Comparison of ENCODE assay signal across 27 cellular contexts in genomic region chr1:47440052-47440848, GRCh38. TPM values are rescaled to one million over a fixed set of nuclear protein-coding genes. Genes with fewer than 3 reads are reported as not detected.
DNase-seq lines count a peak whose midpoint lies in the region; ATAC-seq and TF ChIP-seq lines count a peak whose summit lies in the region.
"Had no signal": no experiment of that assay in that cellular context is flagged by ENCODE, and none has a peak within 500 bp of the region (broad histone marks: within the 10 kb centered on the region; RNA-seq: fewer than 3 reads in every experiment).

No MANE protein-coding gene starts in this region.

- H3K27me3 ChIP-seq in HCT116 (ENCODE audit: insufficient read depth, low read length) (no peaks in the 10 kb centered on the region), colonic mucosa (peaks cover 29% of the 10 kb centered on the region), osteoblast (ENCODE audit: insufficient read depth, low read length) (peaks cover 56% of the 10 kb centered on the region)

- no peak for TF ChIP-seq CTCF in HCT116 (IDR thresholded peaks at IDR 0.05 in 2 of 3, conservative IDR thresholded peaks at IDR 0.05 in 1 of 3; ENCODE audit: borderline replicate concordance in 1 of 3, insufficient read depth in 1 of 3, low read depth in 2 of 3, low read length in 2 of 3)
- TF ChIP-seq CTCF in colonic mucosa (IDR thresholded peaks at IDR 0.05): no peak
- TF ChIP-seq CTCF in osteoblast (IDR thresholded peaks at IDR 0.05; ENCODE audit: extremely low read depth, low read depth, low read length): no peak

- H3K36me3 ChIP-seq in HCT116 (ENCODE audit: control insufficient read depth in 1 of 2, insufficient read depth in 2 of 2, low read length in 2 of 2) (no peaks in the 10 kb centered on the region), colonic mucosa (no peaks in the 10 kb centered on the region), osteoblast (ENCODE audit: insufficient read depth, low read length) (no peaks in the 10 kb centered on the region)
- H3K36me3 ChIP-seq: neutrophil, upper lobe of right lung had no signal

- intact Hi-C loops in HCT116 (cut with micrococcal nuclease) (no loop called here), colonic mucosa (cut with DNase I) (no loop called here)

- TF ChIP-seq RAD21 in HCT116 (IDR thresholded peaks at IDR 0.05; ENCODE audit: low read depth): no peak

- H3K9me3 Mint-ChIP-seq in T-helper 1 cell treated with Interleukin-12 subunit alpha and Interleukin-12 subunit beta and Interleukin-4 antibody, amounts not matched to agents 30 μg/mL and 1 μg/mL, for 36 hours: no peaks in the 10 kb centered on the region
- H3K9me3 Mint-ChIP-seq: activated CD4-positive, alpha-beta memory T cell treated with anti-CD3 and anti-CD28 coated beads for 36 hours; stimulated activated naive CD8-positive, alpha-beta T cell treated with anti-CD3 and anti-CD28 coated beads, Interleukin-15, amount 100 ng/mL, for 72 hours; WTC11 had no signal

- POLR2A ChIA-PET in HCT116 (lab: Charles Lee): no interaction called here

- BruUV-seq in HCT116 (replicated peaks; lab: Mats Ljungman, UMichigan): TSS peak; percentile 71

- H4K20me1 ChIP-seq in HCT116 (ENCODE audit: insufficient read depth) (no peaks in the 10 kb centered on the region), osteoblast (ENCODE audit: insufficient read depth, low read length) (no peaks in the 10 kb centered on the region)

- H3K4me1 ChIP-seq in HCT116 (ENCODE audit: control insufficient read depth in 1 of 2, insufficient read depth in 2 of 2, low read length in 2 of 2) (peaks cover 3 to 9% of the 10 kb centered on the region in 2 experiments; a peak in 3 of 4 replicates), colonic mucosa (no peaks in the 10 kb centered on the region), osteoblast (ENCODE audit: insufficient read depth, low read length) (peaks cover 5% of the 10 kb centered on the region)

- H3K4me3 ChIP-seq in HCT116 (replicated peaks in 1 of 2; ENCODE audit: low read depth in 1 of 2, low read length in 2 of 2): no peak overlapping the region
- peak overlapping the region; percentile 71 for H3K4me3 ChIP-seq in colonic mucosa
- no peak overlapping the region for H3K4me3 ChIP-seq in osteoblast (ENCODE audit: insufficient read depth, low read length)
- H3K4me3 ChIP-seq: lung, upper lobe of right lung had no signal

- RAD21 ChIA-PET in HCT116 (lab: Charles Lee; ENCODE audit: low non-redundant PET in 1 of 2, low total read pairs in 2 of 2, uncharacterized antibody in 2 of 2, unreplicated experiment in 2 of 2): no interaction called here

- H3K27me3 Mint-ChIP-seq in T-helper 1 cell treated with Interleukin-12 subunit alpha and Interleukin-12 subunit beta and Interleukin-4 antibody, amounts not matched to agents 30 μg/mL and 1 μg/mL, for 36 hours (ENCODE audit: low read depth): peaks cover 13% of the 10 kb centered on the region

- CTCF ChIA-PET in HCT116 (lab: Charles Lee): interaction anchor here (0.9 to 1.1 kb wide), 2 partner anchors 8 to 10 kb away, joined by 3 read pairs; no protein-coding TSS in a partner anchor

- no peak overlapping the region for H3K27ac Mint-ChIP-seq in T-helper 1 cell treated with Interleukin-12 subunit alpha and Interleukin-12 subunit beta and Interleukin-4 antibody, amounts not matched to agents 30 μg/mL and 1 μg/mL, for 36 hours
- H3K27ac Mint-ChIP-seq: activated CD4-positive, alpha-beta memory T cell treated with anti-CD3 and anti-CD28 coated beads for 36 hours; stimulated activated naive CD8-positive, alpha-beta T cell treated with anti-CD3 and anti-CD28 coated beads, Interleukin-15, amount 100 ng/mL, for 72 hours; WTC11 had no signal

- no peaks in the 10 kb centered on the region for H3K9me2 ChIP-seq in HCT116 (ENCODE audit: insufficient read depth)

- no peak overlapping the region for H3K4me2 ChIP-seq in HCT116 (ENCODE audit: low read length)
- H3K4me2 ChIP-seq in osteoblast (ENCODE audit: insufficient read depth, low read length): no peak overlapping the region

- H3K4me3 Mint-ChIP-seq in T-helper 1 cell treated with Interleukin-12 subunit alpha and Interleukin-12 subunit beta and Interleukin-4 antibody, amounts not matched to agents 30 μg/mL and 1 μg/mL, for 36 hours: peak overlapping the region; percentile 46
- H3K4me3 Mint-ChIP-seq: WTC11 had no signal

- DNase-seq in T-helper 1 cell (no peak), HCT116 (ENCODE audit: low read depth, low spot score) (no peak), colonic mucosa (no peak), osteoblast (ENCODE audit: insufficient read length, low spot score, missing footprints) (peak; percentile 86), substantia nigra (lab: John Stamatoyannopoulos, UW) (no peak), NOMO-1 (lab: John Stamatoyannopoulos, UW; ENCODE audit: unreplicated experiment in 2 of 2) (no peak), NCI-H748 (lab: John Stamatoyannopoulos, UW; ENCODE audit: unreplicated experiment) (no peak)
- DNase-seq: activated CD4-positive, alpha-beta memory T cell treated with anti-CD3 and anti-CD28 coated beads for 36 hours; activated T-cell treated with anti-CD3 and anti-CD28 coated beads for 4 hours; AML-193; foreskin melanocyte; hippocampal formation; NCI-H1048; NCI-H2227 treated with DMSO at 0.1 percent for 48 hours; NCI-H82; SIG-M5; stimulated activated CD4-positive, alpha-beta T cell treated with anti-CD3 and anti-CD28 coated beads, Interleukin-4, amount 100 ng/mL, for 4 hours; stimulated activated naive CD8-positive, alpha-beta T cell treated with anti-CD3 and anti-CD28 coated beads, Interleukin-15, amount 100 ng/mL, for 72 hours; upper lobe of right lung had no signal

- H3K36me3 Mint-ChIP-seq in T-helper 1 cell treated with Interleukin-12 subunit alpha and Interleukin-12 subunit beta and Interleukin-4 antibody, amounts not matched to agents 30 μg/mL and 1 μg/mL, for 36 hours (ENCODE audit: low read depth): peaks cover 6% of the 10 kb centered on the region
- H3K36me3 Mint-ChIP-seq: WTC11 had no signal

- peaks cover 22% of the 10 kb centered on the region for H3K4me1 Mint-ChIP-seq in T-helper 1 cell treated with Interleukin-12 subunit alpha and Interleukin-12 subunit beta and Interleukin-4 antibody, amounts not matched to agents 30 μg/mL and 1 μg/mL, for 36 hours (ENCODE audit: low read depth)

- no peaks in the 10 kb centered on the region for H3K9me3 ChIP-seq in HCT116 (ENCODE audit: control insufficient read depth in 1 of 2, insufficient read depth in 1 of 2, low read depth in 1 of 2, low read length in 2 of 2)
- H3K9me3 ChIP-seq in colonic mucosa: no peaks in the 10 kb centered on the region
- H3K9me3 ChIP-seq in osteoblast (ENCODE audit: low read depth, low read length): no peaks in the 10 kb centered on the region
- H3K9me3 ChIP-seq: neutrophil, upper lobe of right lung had no signal

- no peak overlapping the region for H3K9ac ChIP-seq in HCT116 (ENCODE audit: low read length)
- H3K9ac ChIP-seq in colonic mucosa (ENCODE audit: low read depth in 2 of 2, low read length in 2 of 2): peak overlapping the region; percentile 95 to 99

- no peak overlapping the region for H2AFZ ChIP-seq in HCT116 (ENCODE audit: low read depth, low read length, poor library complexity, severe bottlenecking)
- H2AFZ ChIP-seq in osteoblast (ENCODE audit: low read length): no peak overlapping the region

- H3K79me2 ChIP-seq in HCT116 (ENCODE audit: insufficient read depth, low read length) (peaks cover 19% of the 10 kb centered on the region), osteoblast (ENCODE audit: insufficient read depth, low read length) (no peaks in the 10 kb centered on the region)

- TF ChIP-seq POLR2A in HCT116 (IDR thresholded peaks at IDR 0.05; ENCODE audit: borderline replicate concordance, extremely low read depth, insufficient read depth, insufficient read length): no peak

- no peak for ATAC-seq in HCT116
- ATAC-seq: stimulated activated naive CD8-positive, alpha-beta T cell treated with anti-CD3 and anti-CD28 coated beads, Interleukin-15, amount 100 ng/mL, for 72 hours; upper lobe of right lung; WTC11 had no signal

- no peak overlapping the region for H3K27ac ChIP-seq in HCT116 (ENCODE audit: low read depth, low read length)
- peak overlapping the region; percentile 73 for H3K27ac ChIP-seq in colonic mucosa
- no peak overlapping the region for H3K27ac ChIP-seq in osteoblast (ENCODE audit: low read depth, low read length)
- no peak overlapping the region for H3K27ac ChIP-seq in substantia nigra (ENCODE audit: low read depth, low read length, poor library complexity, severe bottlenecking)
- H3K27ac ChIP-seq: neutrophil, upper lobe of right lung had no signal

TF ChIP-seq in HCT116, 20 proteins besides CTCF, POLR2A, EP300 and RAD21 (continues in another document):
- TF ChIP-seq EZH2 (IDR thresholded peaks at IDR 0.05) (no peak), EGR1 (IDR thresholded peaks at IDR 0.05; ENCODE audit: low read depth) (no peak), FOSL1 (IDR thresholded peaks at IDR 0.05; ENCODE audit: low read depth) (no peak), POLR2AphosphoS5 (IDR thresholded peaks at IDR 0.05; ENCODE audit: low read depth, low read length) (no peak), SIN3A (IDR thresholded peaks at IDR 0.05; ENCODE audit: low read depth) (no peak), CEBPB (IDR thresholded peaks at IDR 0.05; ENCODE audit: low read depth) (no peak), TCF7L2 (IDR thresholded peaks at IDR 0.05; ENCODE audit: borderline replicate concordance, extremely low read depth, insufficient read depth, insufficient read length) (no peak), ZFX (IDR thresholded peaks at IDR 0.05) (no peak), JUND (IDR thresholded peaks at IDR 0.05) (no peak), CBX3 (IDR thresholded peaks at IDR 0.05; ENCODE audit: low read depth) (no peak), ZNF274 (IDR thresholded peaks at IDR 0.05; ENCODE audit: low read depth, low read length) (no peak), SP1 (IDR thresholded peaks at IDR 0.05; ENCODE audit: low read depth) (no peak), MAX (IDR thresholded peaks at IDR 0.05) (no peak)

RNA-seq across cellular contexts. Expression of gene FOXD2, which starts 2.4 kb away (rescaled TPM):
- 1.9 TPM for total RNA-seq in HCT116 (2021; ENCODE audit: unreplicated experiment)
- 1.0 and 1.5 TPM in 2 replicates for polyA plus RNA-seq in HCT116 (2012)
- 10 to 100 TPM; 22.5 to 25.1 TPM for total RNA-seq in colonic mucosa
- total RNA-seq in osteoblast: 0.59 and 0.72 TPM in 2 replicates

RNA-seq across cellular contexts. Expression of gene FOXE3, which starts 24.2 kb away (rescaled TPM):
- total RNA-seq in HCT116 (2021; ENCODE audit: unreplicated experiment): 0.20 TPM
- 0.09 TPM in 2 replicates for polyA plus RNA-seq in HCT116 (2012)
- under 1 TPM; 0.11 to 0.49 TPM for total RNA-seq in colonic mucosa
- not detected in 2 replicates for total RNA-seq in osteoblast
- total RNA-seq: A172; activated CD4-positive, alpha-beta memory T cell treated with anti-CD3 and anti-CD28 coated beads for 36 hours; Daoy; LHCN-M2; lung; T-helper 2 cell treated with Interferon-gamma antibody and Interleukin-4, amounts not matched to agents 100 ng/mL and 5 ng/mL, for 36 hours; upper lobe of right lung; WTC11 had no signal
